9 cellular contexts compared by ENCODE assay signal in the genomic region with DNA sequence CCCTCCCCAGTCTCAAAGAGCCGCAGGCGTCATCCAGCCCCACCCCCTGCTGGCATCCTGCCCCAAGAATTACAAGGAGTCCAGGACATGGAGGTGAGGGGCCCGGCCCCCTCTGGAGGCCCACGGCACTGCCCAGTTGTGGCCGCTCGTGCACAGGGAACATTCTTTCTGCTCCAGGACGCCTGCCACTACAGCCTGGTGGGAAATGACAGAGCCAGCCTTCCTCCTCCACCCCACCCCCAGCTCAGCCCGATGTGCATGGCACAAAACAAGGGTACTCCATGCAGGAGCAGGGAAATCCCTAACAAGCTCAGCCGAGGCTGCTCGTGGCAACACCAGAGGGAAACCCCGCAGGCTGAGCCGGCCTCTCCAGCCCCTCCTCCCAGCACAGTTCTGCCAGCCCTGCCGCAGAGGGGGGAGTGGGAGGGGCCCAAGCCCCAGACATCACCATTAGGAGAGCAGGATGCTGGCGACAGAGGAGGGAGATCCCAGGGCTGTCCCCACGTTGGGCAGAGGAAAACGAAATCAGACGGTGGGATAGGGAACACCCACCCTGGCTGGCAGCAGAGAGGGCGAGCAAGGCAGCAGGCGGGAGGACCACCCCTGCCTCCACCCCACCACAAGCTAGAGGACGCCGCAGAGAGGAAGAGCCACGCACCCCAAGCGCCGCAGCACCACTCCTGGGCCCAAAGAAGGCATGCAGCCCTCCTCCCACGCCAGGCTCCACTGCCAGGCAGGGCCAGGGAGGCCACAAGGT. TPM values are rescaled to one million over a fixed set of nuclear protein-coding genes. Genes with fewer than 3 reads are reported as not detected.
DNase-seq lines count a peak whose midpoint lies in the region; ATAC-seq and TF ChIP-seq lines count a peak whose summit lies in the region.
"Had no signal": no experiment of that assay in that cellular context is flagged by ENCODE, and none has a peak within 500 bp of the region (broad histone marks: within the 10 kb centered on the region; RNA-seq: fewer than 3 reads in every experiment).

No MANE protein-coding gene starts in this region.

- peak overlapping the region in 56 of 59 donors; percentile 7 to 78 (median 40) for H3K4me3 ChIP-seq in dorsolateral prefrontal cortex
- no peak overlapping the region for H3K4me3 ChIP-seq in ascending aorta
- H3K4me3 ChIP-seq in Caco-2 (ENCODE audit: low read depth, low read length) = no peak overlapping the region

- intact Hi-C loops in activated naive CD4-positive, alpha-beta T cell treated with anti-CD3 and anti-CD28 coated beads for 36 hours (cut with micrococcal nuclease) = loop anchor here (5.0 kb wide), 3 partner anchors 106 to 326 kb away; a partner anchor contains a TSS
- intact Hi-C loops in dorsolateral prefrontal cortex (cut with DNase I) (loop anchor here in 1 of 2 donors (5.0 kb wide), 1 partner anchor 91 kb away; no protein-coding TSS in a partner anchor), ascending aorta (cut with DNase I) (no loop called here), Caco-2 (cut with micrococcal nuclease; ENCODE audit: unreplicated experiment) (no loop called here)

- H3K36me3 ChIP-seq in ascending aorta (peaks cover 19 to 24% of the 10 kb centered on the region in 2 donors), Caco-2 (ENCODE audit: control insufficient read depth, insufficient read depth, low read length) (no peaks in the 10 kb centered on the region)

- CTCF ChIA-PET in activated naive CD4-positive, alpha-beta T cell treated with anti-CD3 and anti-CD28 coated beads for 36 hours (lab: Charles Lee) = interaction anchor here (0.7 to 5.5 kb wide), 14 partner anchors 8 to 104 kb away, joined by 3 to 32 read pairs (median 4); no protein-coding TSS in a partner anchor
- CTCF ChIA-PET in Caco-2 (lab: Charles Lee) = interaction anchor here (0.7 to 1.0 kb wide), 2 partner anchors 19 to 152 kb away, joined by 3 to 4 read pairs; no protein-coding TSS in a partner anchor

- H3K36me3 Mint-ChIP-seq in activated naive CD4-positive, alpha-beta T cell treated with anti-CD3 and anti-CD28 coated beads for 36 hours (ENCODE audit: low read depth) = peaks cover 11% of the 10 kb centered on the region
- no peaks in the 10 kb centered on the region for H3K36me3 Mint-ChIP-seq in Caco-2 (ENCODE audit: insufficient read depth, unreplicated experiment)

- peak overlapping the region; percentile 36 for H3K4me3 Mint-ChIP-seq in activated naive CD4-positive, alpha-beta T cell treated with anti-CD3 and anti-CD28 coated beads for 36 hours
- no peak overlapping the region for H3K4me3 Mint-ChIP-seq in Caco-2 (ENCODE audit: unreplicated experiment)

- peak; percentile 72 for DNase-seq in activated naive CD4-positive, alpha-beta T cell treated with anti-CD3 and anti-CD28 coated beads for 36 hours
- DNase-seq in activated naive CD4-positive, alpha-beta T cell (lab: John Stamatoyannopoulos, UW) = no peak
- DNase-seq in NCI-H69 (lab: John Stamatoyannopoulos, UW) = peak; percentile 77
- DNase-seq in dorsolateral prefrontal cortex = peak in 5 of 10 donors; percentile 44 to 72 (median 63)
- peak; percentile 70 for DNase-seq in stimulated activated naive CD8-positive, alpha-beta T cell treated with anti-CD3 and anti-CD28 coated beads, Interleukin-15, Interleukin-2, amounts not matched to agents 100 U/mL and 50 U/mL, for 24 hours
- no peak for DNase-seq in ascending aorta (ENCODE audit: low spot score in 2 of 2)
- DNase-seq in Caco-2 = no peak
- no peak for DNase-seq in ACHN
- DNase-seq: NCI-H1048 had no signal

- in situ Hi-C loops in ACHN (cut with HindIII; ENCODE audit: low pct_ligation_motif_present, low pct_unique_long_range_greater_than_20kb, low sequenced_read_pairs) = no loop called here

- POLR2A ChIA-PET in Caco-2 (lab: Charles Lee) = no interaction called here

- H3K27me3 Mint-ChIP-seq in activated naive CD4-positive, alpha-beta T cell treated with anti-CD3 and anti-CD28 coated beads for 36 hours (ENCODE audit: low read depth) = no peaks in the 10 kb centered on the region
- H3K27me3 Mint-ChIP-seq in Caco-2 (ENCODE audit: insufficient read depth, unreplicated experiment) = peaks cover 15% of the 10 kb centered on the region

- TF ChIP-seq CTCF in dorsolateral prefrontal cortex (IDR thresholded peaks at IDR 0.05 in 54 of 56, conservative IDR thresholded peaks at IDR 0.05 in 2 of 56; ENCODE audit: low read depth in 1 of 56, partially characterized antibody in 56 of 56) (no peak), ascending aorta (IDR thresholded peaks at IDR 0.05) (no peak), Caco-2 (IDR thresholded peaks at IDR 0.05; ENCODE audit: insufficient read depth in 1 of 2, low read depth in 1 of 2, low read length in 1 of 2, severe bottlenecking in 1 of 2, unreplicated experiment in 1 of 2) (no peak)

- H3K4me1 Mint-ChIP-seq in activated naive CD4-positive, alpha-beta T cell treated with anti-CD3 and anti-CD28 coated beads for 36 hours (ENCODE audit: low read depth) = peaks cover 62% of the 10 kb centered on the region
- H3K4me1 Mint-ChIP-seq in Caco-2 (ENCODE audit: low read depth, unreplicated experiment) = peaks cover 14% of the 10 kb centered on the region

- H3K27ac Mint-ChIP-seq in activated naive CD4-positive, alpha-beta T cell treated with anti-CD3 and anti-CD28 coated beads for 36 hours = peak overlapping the region; percentile 60
- H3K27ac Mint-ChIP-seq in Caco-2 (ENCODE audit: unreplicated experiment) = no peak overlapping the region

- H3K27me3 ChIP-seq in dorsolateral prefrontal cortex = peaks cover 0 to 66% (median 3%) of the 10 kb centered on the region in 45 donors
- H3K27me3 ChIP-seq in ascending aorta = no peaks in the 10 kb centered on the region
- no peaks in the 10 kb centered on the region for H3K27me3 ChIP-seq in Caco-2 (replicated peaks; ENCODE audit: control insufficient read depth, insufficient read depth, low read length)

- H3K9me3 ChIP-seq in ascending aorta (no peaks in the 10 kb centered on the region), Caco-2 (no peaks in the 10 kb centered on the region)

- H3K4me1 ChIP-seq in ascending aorta (peaks cover 20 to 58% of the 10 kb centered on the region in 2 donors), Caco-2 (no peaks in the 10 kb centered on the region)

- no peaks in the 10 kb centered on the region for H3K9me3 Mint-ChIP-seq in activated naive CD4-positive, alpha-beta T cell treated with anti-CD3 and anti-CD28 coated beads for 36 hours
- H3K9me3 Mint-ChIP-seq in Caco-2 (ENCODE audit: unreplicated experiment) = no peaks in the 10 kb centered on the region

- peak overlapping the region in 48 of 59 donors; percentile 4 to 96 (median 64) for H3K27ac ChIP-seq in dorsolateral prefrontal cortex
- H3K27ac ChIP-seq in ascending aorta = no peak overlapping the region

- BruUV-seq in Caco-2 (replicated peaks; lab: Mats Ljungman, UMichigan) = no TSS peak

- ATAC-seq in stimulated activated naive CD8-positive, alpha-beta T cell treated with anti-CD3 and anti-CD28 coated beads, Interleukin-15, Interleukin-2, amounts not matched to agents 100 U/mL and 50 U/mL, for 24 hours = peak; percentile 25

RNA-seq across cellular contexts. Expression of a gene that starts 10.0 kb away (rescaled TPM):
- 10 to 100 TPM; 26.5 to 34.0 TPM for total RNA-seq in activated naive CD4-positive, alpha-beta T cell treated with anti-CD3 and anti-CD28 coated beads for 36 hours
- total RNA-seq in dorsolateral prefrontal cortex (100 to 1,000 TPM in 25 of 120 experiments, 10 to 100 TPM in 95; 29.3 to 315 (median 85.3) TPM), ascending aorta (162 TPM), Caco-2 (2022) (4.2 and 4.3 TPM in 2 replicates)

Comparison
In these comparisons a context has a peak if more than half of its experiments do, and no peak if none do; other contexts are left out.
1. DNase-seq: peak in activated naive CD4-positive, alpha-beta T cell treated with anti-CD3 and anti-CD28 coated beads for 36 hours (single experiment), NCI-H69 (single experiment) and stimulated activated naive CD8-positive, alpha-beta T cell treated with anti-CD3 and anti-CD28 coated beads, Interleukin-15, Interleukin-2, amounts not matched to agents 100 U/mL and 50 U/mL, for 24 hours (single experiment); none in activated naive CD4-positive, alpha-beta T cell (0 of 4), ascending aorta (0 of 2), Caco-2 (0 of 2) and ACHN (single experiment).
2. H3K27ac ChIP-seq: peak in dorsolateral prefrontal cortex (48 of 59); none in ascending aorta (0 of 2).
3. H3K4me3 ChIP-seq: peak in dorsolateral prefrontal cortex (56 of 59); none in ascending aorta (0 of 2) and Caco-2 (single experiment).